8 cellular contexts compared by ENCODE assay signal in genomic region chr12:95998611-95999300, GRCh38. TPM values are rescaled to one million over a fixed set of nuclear protein-coding genes. Genes with fewer than 3 reads are reported as not detected.
DNase-seq lines count a peak whose midpoint lies in the region; ATAC-seq, FAIRE-seq and TF ChIP-seq lines count a peak whose summit lies in the region.

No MANE protein-coding gene starts in this region.

- ATAC-seq in A549 (peak; percentile 83 to 96; a peak in 5 of 6 replicates), HG02610 (IDR thresholded peaks at IDR 0.05; ENCODE audit: unreplicated experiment) (peak; percentile 93), GM12878 (peak; percentile 99)

- no peaks in the 10 kb centered on the region for H3K27me3 ChIP-seq in GM12878 (replicated peaks in 1 of 2; ENCODE audit: control insufficient read depth in 2 of 2, insufficient read depth in 2 of 2, low read length in 1 of 2)

- no peaks in the 10 kb centered on the region for H4K20me1 ChIP-seq in GM12878 (ENCODE audit: control insufficient read depth, insufficient read depth)

- no peak for TF ChIP-seq POLR2A in A549 (IDR thresholded peaks at IDR 0.05; ENCODE audit: low read length)
- no peak for TF ChIP-seq POLR2A in GM12878 (IDR thresholded peaks at IDR 0.05; ENCODE audit: low read depth, low read length)

- BruUV-seq in GM12878 (replicated peaks; lab: Mats Ljungman, UMichigan) = no TSS peak

- no peak overlapping the region; the same call in 1 of the 2 replicates for H2AFZ ChIP-seq in GM12878 (ENCODE audit: control insufficient read depth, low read depth, low read length)

- peak; percentile 67 to 82 for TF ChIP-seq RAD21 in A549 (conservative IDR thresholded peaks at IDR 0.05 in 1 of 2, IDR thresholded peaks at IDR 0.05 in 1 of 2)
- TF ChIP-seq RAD21 in GM12878 (IDR thresholded peaks at IDR 0.05; ENCODE audit: insufficient read depth, low read depth, low read length) = peak; percentile 69

- CTCF ChIA-PET in A549 (lab: Yijun Ruan, JAX) = interaction anchor here (0.6 to 6.5 kb wide), 26 partner anchors 10 to 534 kb away, joined by 3 to 44 read pairs (median 4); partner anchors contain the start of genes AMDHD1 and LTA4H
- CTCF ChIA-PET in GM12878 (lab: Yijun Ruan, JAX) = interaction anchor here (0.6 to 6.8 kb wide), 52 partner anchors 8 to 518 kb away, joined by 3 to 116 read pairs (median 4); partner anchors contain the start of genes CCDC38, LTA4H and SNRPF

- TF ChIP-seq CTCF in A549 (IDR thresholded peaks at IDR 0.05) (peak; percentile 71), GM12875 (IDR thresholded peaks at IDR 0.05; ENCODE audit: borderline replicate concordance, insufficient read depth, low read depth, low read length) (peak; percentile 65), GM12878 (IDR thresholded peaks at IDR 0.05 in 2 of 3, conservative IDR thresholded peaks at IDR 0.05 in 1 of 3; ENCODE audit: control insufficient read depth in 2 of 3, extremely low read depth in 1 of 3, insufficient read depth in 1 of 3, low read depth in 3 of 3, low read length in 3 of 3) (peak; percentile 69 to 79 (median 73); a peak in 5 of 6 replicates)

- DNase-seq in A549 (ENCODE audit: low read depth in 1 of 2, low spot score in 1 of 2) (peak; percentile 50 to 74), NAMALWA (ENCODE audit: low spot score) (peak; percentile 84), SKM-1 (lab: John Stamatoyannopoulos, UW; ENCODE audit: unreplicated experiment) (peak; percentile 26), GM12878 (ENCODE audit: low read depth, low spot score) (peak; percentile 34), iPS-NIHi7 (ENCODE audit: extremely low spot score) (peak; percentile 78)
- DNase-seq in stimulated activated CD4-positive, alpha-beta T cell treated with anti-CD3 and anti-CD28 coated beads, Interleukin-1b, Interleukin-23, amount 100 ng/mL, for 48 hours = peak; percentile 46

- WGBS in A549 (ENCODE audit: missing lambda C conversion rate) = 23% methylated on average over 7 of the region's 7 CpGs
- WGBS in GM12878 (ENCODE audit: insufficient coverage, insufficient replicate concordance, low lambda C conversion rate, missing lambda C conversion rate) = 32% methylated on average over 7 of the region's 7 CpGs

- no peak overlapping the region for H3K4me3 ChIP-seq in A549
- H3K4me3 ChIP-seq in GM12875 (ENCODE audit: low read depth, low read length) = no peak overlapping the region
- H3K4me3 ChIP-seq in GM12878 = no peak overlapping the region

- no peak overlapping the region for H3K9ac ChIP-seq in GM12878 (ENCODE audit: control insufficient read depth, insufficient read depth, low read length)

- in situ Hi-C loops in GM12878 (cut with MboI) = no loop called here

- TF ChIP-seq EP300 in A549 (IDR thresholded peaks at IDR 0.05) = no peak
- no peak for TF ChIP-seq EP300 in GM12878 (IDR thresholded peaks at IDR 0.05; ENCODE audit: borderline replicate concordance in 1 of 2, control insufficient read depth in 1 of 2, low read depth in 2 of 2, low read length in 2 of 2)

- H3K27ac ChIP-seq in A549 (no peak overlapping the region), GM12878 (ENCODE audit: control insufficient read depth, insufficient read depth) (no peak overlapping the region)

- H3K36me3 ChIP-seq in GM12878 (ENCODE audit: control insufficient read depth in 2 of 2, insufficient read depth in 2 of 2, low read length in 1 of 2) = no peaks in the 10 kb centered on the region

- H3K9me3 ChIP-seq in A549 (no peaks in the 10 kb centered on the region), GM12878 (replicated peaks; ENCODE audit: control insufficient read depth, insufficient read depth, low read length) (no peaks in the 10 kb centered on the region)

- POLR2A ChIA-PET in A549 (lab: Yijun Ruan, JAX) = interaction anchor here (1.3 to 1.5 kb wide), 2 partner anchors 37 to 56 kb away, joined by 3 to 7 read pairs; partner anchors contain the start of genes AMDHD1, CCDC38 and LTA4H
- POLR2A ChIA-PET in GM12878 (lab: Charles Lee) = interaction anchor here (0.6 to 0.7 kb wide), 2 partner anchors 21 to 365 kb away, joined by 4 to 6 read pairs; no protein-coding TSS in a partner anchor

- FAIRE-seq in A549 (lab: Jason Lieb, UNC) (peak; percentile 84), GM12878 (lab: Jason Lieb, UNC) (peak; percentile 98)

- intact Hi-C loops in GM12878 (cut with micrococcal nuclease; ENCODE audit: unreplicated experiment) = loop anchor here (1.0 kb wide), 1 partner anchor 80 kb away; no protein-coding TSS in a partner anchor

- no peaks in the 10 kb centered on the region for H3K79me2 ChIP-seq in GM12878 (ENCODE audit: control insufficient read depth, insufficient read depth, low read length)

- H3K4me1 ChIP-seq in A549 = peaks cover 27% of the 10 kb centered on the region; the same call in 2 of the 3 replicates
- no peaks in the 10 kb centered on the region for H3K4me1 ChIP-seq in GM12878 (ENCODE audit: control insufficient read depth, insufficient read depth, low read length)

- RAD21 ChIA-PET in GM12878 (lab: Charles Lee; ENCODE audit: unreplicated experiment) = interaction anchor here (0.6 to 3.5 kb wide), 13 partner anchors 10 to 585 kb away, joined by 3 to 39 read pairs (median 5); partner anchors contain the start of genes CCDC38 and LTA4H

- SMC1A ChIA-PET in GM12878 (lab: Charles Lee; ENCODE audit: uncharacterized antibody, unreplicated experiment) = interaction anchor here (0.6 to 3.7 kb wide), 23 partner anchors 9 to 884 kb away, joined by 3 to 51 read pairs (median 3); partner anchors contain the start of gene LTA4H

- H3K4me2 ChIP-seq in A549 (no peak overlapping the region; the same call in 2 of the 3 replicates), GM12878 (ENCODE audit: control insufficient read depth, insufficient read depth) (no peak overlapping the region)

RNA-seq across cellular contexts. Expression of gene HAL, which starts 2.6 kb away (rescaled TPM):
- polyA plus RNA-seq in A549 (2011; rRNA removed) = 0.43 and 0.50 TPM in 2 replicates
- 0.07 and 0.13 TPM in 2 replicates for polyA plus RNA-seq in A549 (2012; cell fraction: cytosol; rRNA removed)
- polyA plus RNA-seq in A549 (2012; cell fraction: nucleus; rRNA removed) = 0.44 and 0.52 TPM in 2 replicates
- polyA plus RNA-seq in A549 (2017; fragmentation: RNase III; extraction: RNeasy Plus Mini Kit Qiagen cat#74134 plus additional on column Dnase treatment) = 0.22 to 0.40 TPM (median 0.33 TPM) in 3 replicates
- polyA minus RNA-seq in A549 (2011; rRNA and poly(A)+ RNA removed) = 1.2 and 2.9 TPM in 2 replicates
- total RNA-seq in GM12878 (2013; cell fraction: nucleolus; rRNA removed) = 0.35 and 0.76 TPM in 2 replicates
- total RNA-seq in GM12878 (2014; rRNA removed) = 0.45 TPM in 1 of 2 replicates, not detected in the other
- 0.04 TPM in 1 of 2 replicates, not detected in the other for total RNA-seq in GM12878 (2014; rRNA removed; fragmentation: Illumina TruSeq; extraction: Trizol)
- 0.11 and 0.18 TPM in 2 replicates for total RNA-seq in GM12878 (2021)
- polyA plus RNA-seq in GM12878 (2011; ENCODE audit: low read depth) = 0.09 TPM
- polyA plus RNA-seq in GM12878 (2011; rRNA removed) = 0.10 and 0.14 TPM in 2 replicates
- 0.08 and 0.52 TPM in 2 replicates for polyA plus RNA-seq in GM12878 (2011; cell fraction: cytosol; rRNA removed)
- 0.69 and 2.1 TPM in 2 replicates for polyA plus RNA-seq in GM12878 (2011; cell fraction: nucleus; rRNA removed)
- 0.08 TPM in 2 replicates for polyA plus RNA-seq in GM12878 (2012)
- 0.06 and 0.52 TPM in 2 replicates for polyA plus RNA-seq in GM12878 (2014; fragmentation: Illumina TruSeq; extraction: Trizol)
- under 1 TPM; 0.08 to 0.13 TPM for polyA plus RNA-seq in GM12878 (2014; fragmentation: Nextera tagmentation; extraction: Ambion mirVana)
- polyA plus RNA-seq in GM12878 (2014; rRNA removed) = 0.13 and 0.38 TPM in 2 replicates
- under 1 TPM in 1 of 2 experiments, not detected in 1; 0.19 TPM for polyA plus RNA-seq in GM12878 (2016; fragmentation: Nextera tagmentation; extraction: Ambion mirVana)
- polyA minus RNA-seq in GM12878 (2011; rRNA and poly(A)+ RNA removed) = 0.07 and 0.52 TPM in 2 replicates
- polyA minus RNA-seq in GM12878 (2011; cell fraction: cytosol; rRNA and poly(A)+ RNA removed) = not detected in 2 replicates
- polyA minus RNA-seq in GM12878 (2011; cell fraction: nucleus; rRNA and poly(A)+ RNA removed) = 0.85 and 3.6 TPM in 2 replicates

RNA-seq across cellular contexts. Expression of gene LTA4H, which starts 36.6 kb away (rescaled TPM):
- polyA plus RNA-seq in A549 (2011; rRNA removed) (162 and 174 TPM in 2 replicates), A549 (2017; fragmentation: RNase III; extraction: RNeasy Plus Mini Kit Qiagen cat#74134 plus additional on column Dnase treatment) (122 to 126 TPM (median 124 TPM) in 3 replicates), GM12878 (2011; rRNA removed) (106 and 161 TPM in 2 replicates), GM12878 (2014; fragmentation: Illumina TruSeq; extraction: Trizol) (73.6 and 99.5 TPM in 2 replicates), GM12878 (2014; fragmentation: Nextera tagmentation; extraction: Ambion mirVana) (10 to 100 TPM; 47.2 to 47.4 TPM), GM12878 (2014; rRNA removed) (47.6 and 51.3 TPM in 2 replicates), GM12878 (2016; fragmentation: Nextera tagmentation; extraction: Ambion mirVana) (10 to 100 TPM; 43.9 to 45.9 TPM)
- polyA plus RNA-seq in A549 (2012; cell fraction: cytosol; rRNA removed) = 68.1 and 68.2 TPM in 2 replicates
- polyA plus RNA-seq in A549 (2012; cell fraction: nucleus; rRNA removed) = 54.1 and 73.1 TPM in 2 replicates
- polyA minus RNA-seq in A549 (2011; rRNA and poly(A)+ RNA removed) = 51.7 and 55.4 TPM in 2 replicates
- total RNA-seq in GM12878 (2013; cell fraction: nucleolus; rRNA removed) = 71.3 and 74.8 TPM in 2 replicates
- total RNA-seq in GM12878 (2014; rRNA removed) (46.5 and 55.0 TPM in 2 replicates), GM12878 (2014; rRNA removed; fragmentation: Illumina TruSeq; extraction: Trizol) (63.1 and 63.4 TPM in 2 replicates), GM12878 (2021) (44.7 and 45.9 TPM in 2 replicates)
- 52.2 TPM for polyA plus RNA-seq in GM12878 (2011; ENCODE audit: low read depth)
- polyA plus RNA-seq in GM12878 (2011; cell fraction: cytosol; rRNA removed) = 52.3 and 64.6 TPM in 2 replicates
- 90.6 and 95.0 TPM in 2 replicates for polyA plus RNA-seq in GM12878 (2011; cell fraction: nucleus; rRNA removed)
- polyA plus RNA-seq in GM12878 (2012) = 50.1 and 69.9 TPM in 2 replicates
- polyA minus RNA-seq in GM12878 (2011; rRNA and poly(A)+ RNA removed) = 66.8 and 77.6 TPM in 2 replicates
- polyA minus RNA-seq in GM12878 (2011; cell fraction: cytosol; rRNA and poly(A)+ RNA removed) = 23.9 and 33.9 TPM in 2 replicates
- 34.6 and 40.8 TPM in 2 replicates for polyA minus RNA-seq in GM12878 (2011; cell fraction: nucleus; rRNA and poly(A)+ RNA removed)

RNA-seq across cellular contexts. Expression of gene AMDHD1, which starts 55.6 kb away (rescaled TPM):
- polyA plus RNA-seq in A549 (2011; rRNA removed) (7.7 and 8.8 TPM in 2 replicates), A549 (2017; fragmentation: RNase III; extraction: RNeasy Plus Mini Kit Qiagen cat#74134 plus additional on column Dnase treatment) (3.5 to 4.1 TPM (median 4.1 TPM) in 3 replicates), GM12878 (2011; rRNA removed) (0.09 and 0.11 TPM in 2 replicates), GM12878 (2014; fragmentation: Illumina TruSeq; extraction: Trizol) (0.28 and 0.33 TPM in 2 replicates), GM12878 (2014; fragmentation: Nextera tagmentation; extraction: Ambion mirVana) (not detected), GM12878 (2014; rRNA removed) (0.04 and 0.06 TPM in 2 replicates), GM12878 (2016; fragmentation: Nextera tagmentation; extraction: Ambion mirVana) (under 1 TPM in 1 of 2 experiments, not detected in 1; 0.16 TPM)
- polyA plus RNA-seq in A549 (2012; cell fraction: cytosol; rRNA removed) = 3.7 and 4.7 TPM in 2 replicates
- 4.2 and 6.4 TPM in 2 replicates for polyA plus RNA-seq in A549 (2012; cell fraction: nucleus; rRNA removed)
- 3.8 and 4.4 TPM in 2 replicates for polyA minus RNA-seq in A549 (2011; rRNA and poly(A)+ RNA removed)
- not detected in 2 replicates for total RNA-seq in GM12878 (2013; cell fraction: nucleolus; rRNA removed)
- total RNA-seq in GM12878 (2014; rRNA removed) (0.06 and 0.22 TPM in 2 replicates), GM12878 (2014; rRNA removed; fragmentation: Illumina TruSeq; extraction: Trizol) (not detected in 2 replicates), GM12878 (2021) (0.15 TPM in 1 of 2 replicates, not detected in the other)
- polyA plus RNA-seq in GM12878 (2011; ENCODE audit: low read depth) = not detected
- 0.17 and 0.49 TPM in 2 replicates for polyA plus RNA-seq in GM12878 (2011; cell fraction: cytosol; rRNA removed)
- polyA plus RNA-seq in GM12878 (2011; cell fraction: nucleus; rRNA removed) = 0.18 and 0.45 TPM in 2 replicates
- 0.17 TPM in 1 of 2 replicates, not detected in the other for polyA plus RNA-seq in GM12878 (2012)
- 0.44 TPM in 1 of 2 replicates, not detected in the other for polyA minus RNA-seq in GM12878 (2011; rRNA and poly(A)+ RNA removed)
- not detected in 2 replicates for polyA minus RNA-seq in GM12878 (2011; cell fraction: cytosol; rRNA and poly(A)+ RNA removed)
- 0.48 TPM in 1 of 2 replicates, not detected in the other for polyA minus RNA-seq in GM12878 (2011; cell fraction: nucleus; rRNA and poly(A)+ RNA removed)

RNA-seq across cellular contexts. Expression of gene CCDC38, which starts 56.3 kb away (rescaled TPM):
- 0.37 and 0.41 TPM in 2 replicates for polyA plus RNA-seq in A549 (2011; rRNA removed)
- 0.07 and 0.08 TPM in 2 replicates for polyA plus RNA-seq in A549 (2012; cell fraction: cytosol; rRNA removed)
- 0.04 and 0.06 TPM in 2 replicates for polyA plus RNA-seq in A549 (2012; cell fraction: nucleus; rRNA removed)
- polyA plus RNA-seq in A549 (2017; fragmentation: RNase III; extraction: RNeasy Plus Mini Kit Qiagen cat#74134 plus additional on column Dnase treatment) = 0.18 to 0.28 TPM (median 0.24 TPM) in 3 replicates
- polyA minus RNA-seq in A549 (2011; rRNA and poly(A)+ RNA removed) = 0.12 and 0.19 TPM in 2 replicates
- not detected in 2 replicates for total RNA-seq in GM12878 (2013; cell fraction: nucleolus; rRNA removed)
- total RNA-seq in GM12878 (2014; rRNA removed) = not detected in 2 replicates
- total RNA-seq in GM12878 (2014; rRNA removed; fragmentation: Illumina TruSeq; extraction: Trizol) = not detected in 2 replicates
- 0.08 TPM in 1 of 2 replicates, not detected in the other for total RNA-seq in GM12878 (2021)
- polyA plus RNA-seq in GM12878 (2011; ENCODE audit: low read depth) = not detected
- polyA plus RNA-seq in GM12878 (2011; rRNA removed) = 0.04 TPM in 2 replicates
- polyA plus RNA-seq in GM12878 (2011; cell fraction: cytosol; rRNA removed) = 0.02 TPM in 1 of 2 replicates, not detected in the other
- polyA plus RNA-seq in GM12878 (2011; cell fraction: nucleus; rRNA removed) = not detected in 2 replicates
- polyA plus RNA-seq in GM12878 (2012) = 0.20 TPM in 1 of 2 replicates, not detected in the other
- not detected in 2 replicates for polyA plus RNA-seq in GM12878 (2014; fragmentation: Illumina TruSeq; extraction: Trizol)
- not detected for polyA plus RNA-seq in GM12878 (2014; fragmentation: Nextera tagmentation; extraction: Ambion mirVana)
- 0.06 TPM in 1 of 2 replicates, not detected in the other for polyA plus RNA-seq in GM12878 (2014; rRNA removed)
- under 1 TPM in 1 of 2 experiments, not detected in 1; 0.05 TPM for polyA plus RNA-seq in GM12878 (2016; fragmentation: Nextera tagmentation; extraction: Ambion mirVana)
- not detected in 2 replicates for polyA minus RNA-seq in GM12878 (2011; rRNA and poly(A)+ RNA removed)
- polyA minus RNA-seq in GM12878 (2011; cell fraction: cytosol; rRNA and poly(A)+ RNA removed) = not detected in 2 replicates
- polyA minus RNA-seq in GM12878 (2011; cell fraction: nucleus; rRNA and poly(A)+ RNA removed) = 0.19 TPM in 1 of 2 replicates, not detected in the other

Comparison
In these comparisons a context has a peak if more than half of its experiments do, and no peak if none do; other contexts are left out.
1. DNase-seq: peak in every context shown above with its lines; median percentile 84 in NAMALWA; 78 in iPS-NIHi7; 62 in A549; 46 in stimulated activated CD4-positive, alpha-beta T cell treated with anti-CD3 and anti-CD28 coated beads, Interleukin-1b, Interleukin-23, amount 100 ng/mL, for 48 hours; 34 in GM12878; 26 in SKM-1.
2. Of the 24 proteins assayed by ChIP-seq in both GM12878 and A549: peak only in GM12878: JUNB and RCOR1; only in A549: none; in both: CTCF, RAD21 and SMC3; in neither: 19.